8 cellular contexts compared by ENCODE assay signal in genomic region chr3:152270145-152270870, GRCh38. TPM values are rescaled to one million over a fixed set of nuclear protein-coding genes. Genes with fewer than 3 reads are reported as not detected.
DNase-seq lines count a peak whose midpoint lies in the region; ATAC-seq and TF ChIP-seq lines count a peak whose summit lies in the region.

No MANE protein-coding gene starts in this region.

- H3K9me3 ChIP-seq in endocrine pancreas (ENCODE audit: control insufficient read depth, low read length) = no peaks in the 10 kb centered on the region

- H3K4me3 ChIP-seq in endocrine pancreas (ENCODE audit: control insufficient read depth, insufficient read depth, low read length) = peak overlapping the region; percentile 98

- DNase-seq in activated CD4-positive, alpha-beta T cell treated with anti-CD3 and anti-CD28 coated beads, Interleukin-2, amount 10 ng/mL, durations not matched to agents 7 days and 5 days = no peak
- DNase-seq in activated CD4-positive, alpha-beta T cell treated with anti-CD3 and anti-CD28 coated beads for 4 hours = no peak
- DNase-seq in RWPE1 (ENCODE audit: low spot score) = no peak
- DNase-seq in natural killer cell = no peak
- DNase-seq in T-helper 9 cell = no peak

- no peaks in the 10 kb centered on the region for H3K27me3 Mint-ChIP-seq in activated CD4-positive, alpha-beta T cell treated with anti-CD3 and anti-CD28 coated beads, Interleukin-2, amount 10 ng/mL, durations not matched to agents 7 days and 5 days
- H3K27me3 Mint-ChIP-seq in natural killer cell (ENCODE audit: low read depth in 2 of 2) = no peaks in the 10 kb centered on the region

- peaks cover 40% of the 10 kb centered on the region for H3K4me1 ChIP-seq in endocrine pancreas (ENCODE audit: control insufficient read depth, insufficient read depth, low read length)

- no peak for TF ChIP-seq CTCF in RWPE1 (conservative IDR thresholded peaks at IDR 0.05; ENCODE audit: low read depth)
- TF ChIP-seq CTCF in natural killer cell (IDR thresholded peaks at IDR 0.05) = no peak

- H3K4me1 Mint-ChIP-seq in activated CD4-positive, alpha-beta T cell treated with anti-CD3 and anti-CD28 coated beads, Interleukin-2, amount 10 ng/mL, durations not matched to agents 7 days and 5 days = peaks cover 51% of the 10 kb centered on the region
- H3K4me1 Mint-ChIP-seq in natural killer cell = peaks cover 68 to 79% of the 10 kb centered on the region in 2 donors

- H3K9me3 Mint-ChIP-seq in activated CD4-positive, alpha-beta T cell treated with anti-CD3 and anti-CD28 coated beads, Interleukin-2, amount 10 ng/mL, durations not matched to agents 7 days and 5 days = no peaks in the 10 kb centered on the region
- no peaks in the 10 kb centered on the region for H3K9me3 Mint-ChIP-seq in natural killer cell

- peak overlapping the region; percentile 91 for H3K4me3 Mint-ChIP-seq in activated CD4-positive, alpha-beta T cell treated with anti-CD3 and anti-CD28 coated beads, Interleukin-2, amount 10 ng/mL, durations not matched to agents 7 days and 5 days
- H3K4me3 Mint-ChIP-seq in natural killer cell = peak overlapping the region; percentile 97

- H3K9ac ChIP-seq in endocrine pancreas (ENCODE audit: control insufficient read depth, insufficient read depth, low read length) = peak overlapping the region; percentile 92

- peak overlapping the region; percentile 99 for H3K27ac ChIP-seq in RWPE1

- no peaks in the 10 kb centered on the region for H3K27me3 ChIP-seq in endocrine pancreas (ENCODE audit: control insufficient read depth, insufficient read depth, low read length)

- intact Hi-C loops in natural killer cell (cut with micrococcal nuclease) = loop anchor here (10.0 kb wide), 1 partner anchor 134 kb away; no protein-coding TSS in a partner anchor

- ATAC-seq in natural killer cell = no peak
- no peak for ATAC-seq in HG03159 (IDR thresholded peaks at IDR 0.05; ENCODE audit: unreplicated experiment)
- no peak for ATAC-seq in GM19455 (IDR thresholded peaks at IDR 0.05; ENCODE audit: unreplicated experiment)

- H3K36me3 ChIP-seq in endocrine pancreas (ENCODE audit: control insufficient read depth, insufficient read depth, low read length) = no peaks in the 10 kb centered on the region

- H3K27ac Mint-ChIP-seq in activated CD4-positive, alpha-beta T cell treated with anti-CD3 and anti-CD28 coated beads, Interleukin-2, amount 10 ng/mL, durations not matched to agents 7 days and 5 days = peak overlapping the region; percentile 97
- H3K27ac Mint-ChIP-seq in natural killer cell = peak overlapping the region; percentile 81 to 84

- POLR2A ChIA-PET in activated CD4-positive, alpha-beta T cell treated with anti-CD3 and anti-CD28 coated beads, Interleukin-2, amount 10 ng/mL, durations not matched to agents 7 days and 5 days (lab: Charles Lee) = interaction anchor here (0.5 to 1.2 kb wide), 4 partner anchors 13 to 69 kb away, joined by 3 to 4 read pairs (median 3); no protein-coding TSS in a partner anchor
- POLR2A ChIA-PET in RWPE1 (lab: Yijun Ruan, JAX; ENCODE audit: low non-redundant PET) = no interaction called here

- CTCF ChIA-PET in activated CD4-positive, alpha-beta T cell treated with anti-CD3 and anti-CD28 coated beads, Interleukin-2, amount 10 ng/mL, durations not matched to agents 7 days and 5 days (lab: Charles Lee) = interaction anchor here (0.9 to 1.3 kb wide), 2 partner anchors 10 to 26 kb away, joined by 4 to 8 read pairs; no protein-coding TSS in a partner anchor
- CTCF ChIA-PET in RWPE1 (lab: Yijun Ruan, JAX) = interaction anchor here (0.7 kb wide), 1 partner anchor 38 kb away, joined by 5 read pairs; no protein-coding TSS in a partner anchor

- H3K36me3 Mint-ChIP-seq in activated CD4-positive, alpha-beta T cell treated with anti-CD3 and anti-CD28 coated beads, Interleukin-2, amount 10 ng/mL, durations not matched to agents 7 days and 5 days (ENCODE audit: low read depth) = peaks cover 68% of the 10 kb centered on the region
- H3K36me3 Mint-ChIP-seq in natural killer cell = no peaks in the 10 kb centered on the region

RNA-seq across cellular contexts. Expression of gene MBNL1, which starts 1.6 kb away (rescaled TPM):
- total RNA-seq in activated CD4-positive, alpha-beta T cell treated with anti-CD3 and anti-CD28 coated beads, Interleukin-2, amount 10 ng/mL, durations not matched to agents 7 days and 5 days = 100 to 1,000 TPM; 437 to 559 TPM
- total RNA-seq in natural killer cell = 100 to 1,000 TPM; 600 to 704 (median 607) TPM
